ENCODE assay signal across 12 cellular contexts in genomic region chr22:36445158-36445668, GRCh38. TPM values are rescaled to one million over a fixed set of nuclear protein-coding genes. Genes with fewer than 3 reads are reported as not detected.
DNase-seq lines count a peak whose midpoint lies in the region; ATAC-seq and TF ChIP-seq lines count a peak whose summit lies in the region.
"Had no signal": no experiment of that assay in that cellular context is flagged by ENCODE, and none has a peak within 500 bp of the region (broad histone marks: within the 10 kb centered on the region; RNA-seq: fewer than 3 reads in every experiment).

No MANE protein-coding gene starts in this region.

- CTCF ChIA-PET in mammary epithelial cell (lab: Charles Lee; ENCODE audit: low non-redundant PET) = no interaction called here
- CTCF ChIA-PET in activated CD8-positive, alpha-beta memory T cell treated with anti-CD3 and anti-CD28 coated beads, Interleukin-2, amount 10 ng/mL, durations not matched to agents 7 days and 5 days (lab: Charles Lee) = no interaction called here

- H3K9ac ChIP-seq in mammary epithelial cell (ENCODE audit: insufficient read depth, low read length) = no peak overlapping the region
- H3K9ac ChIP-seq: KMS-11 had no signal

- no peak overlapping the region for H3K4me2 ChIP-seq in mammary epithelial cell (ENCODE audit: insufficient read depth, low read depth, low read length)
- H3K4me2 ChIP-seq: KMS-11 had no signal

- no TSS peak for BruUV-seq in mammary epithelial cell (replicated peaks; lab: Mats Ljungman, UMichigan)

- intact Hi-C loops in breast epithelium (cut with DNase I; ENCODE audit: low total_unique reads) (no loop called here), mammary epithelial cell (cut with micrococcal nuclease) (no loop called here), vagina (cut with DNase I) (no loop called here)

- H3K27me3 Mint-ChIP-seq in activated CD8-positive, alpha-beta memory T cell treated with anti-CD3 and anti-CD28 coated beads, Interleukin-2, amount 10 ng/mL, durations not matched to agents 7 days and 5 days = peaks cover 3% of the 10 kb centered on the region

- DNase-seq in breast epithelium (ENCODE audit: low spot score in 2 of 2) = no peak
- DNase-seq in mammary epithelial cell = no peak
- peak; percentile 40 for DNase-seq in dedifferentiated amniotic fluid mesenchymal stem cell (ENCODE audit: extremely low spot score)
- no peak for DNase-seq in lung (ENCODE audit: low spot score)
- DNase-seq in vagina (ENCODE audit: extremely low spot score in 2 of 2) = no peak
- no peak for DNase-seq in activated CD8-positive, alpha-beta memory T cell treated with anti-CD3 and anti-CD28 coated beads, Interleukin-2, amount 10 ng/mL, durations not matched to agents 7 days and 5 days
- no peak for DNase-seq in DMS 273 treated with DMSO at 0.1 percent for 48 hours (lab: John Stamatoyannopoulos, UW)
- DNase-seq: dorsolateral prefrontal cortex; stimulated activated naive CD8-positive, alpha-beta T cell treated with anti-CD3 and anti-CD28 coated beads, Interleukin-15, Interleukin-2, amounts not matched to agents 100 U/mL and 50 U/mL, for 24 hours had no signal

- no peaks in the 10 kb centered on the region for H3K9me3 ChIP-seq in breast epithelium
- H3K9me3 ChIP-seq in mammary epithelial cell (replicated peaks; ENCODE audit: insufficient read depth, low read length) = no peaks in the 10 kb centered on the region
- no peaks in the 10 kb centered on the region for H3K9me3 ChIP-seq in lung (ENCODE audit: control insufficient read depth in 2 of 2, insufficient read depth in 1 of 2, low read length in 1 of 2)
- H3K9me3 ChIP-seq in vagina = no peaks in the 10 kb centered on the region

- no peaks in the 10 kb centered on the region for H3K36me3 Mint-ChIP-seq in activated CD8-positive, alpha-beta memory T cell treated with anti-CD3 and anti-CD28 coated beads, Interleukin-2, amount 10 ng/mL, durations not matched to agents 7 days and 5 days

- in situ Hi-C loops in mammary epithelial cell (cut with MboI; ENCODE audit: low sequenced_read_pairs in 2 of 2) = no loop called here

- no peak overlapping the region for H2AFZ ChIP-seq in mammary epithelial cell (ENCODE audit: low read depth, low read length)

- H3K27me3 ChIP-seq in breast epithelium = no peaks in the 10 kb centered on the region
- H3K27me3 ChIP-seq in mammary epithelial cell (ENCODE audit: insufficient read depth, low read length) = no peaks in the 10 kb centered on the region
- H3K27me3 ChIP-seq in lung (ENCODE audit: control insufficient read depth, insufficient read depth) = no peaks in the 10 kb centered on the region
- H3K27me3 ChIP-seq in vagina = no peaks in the 10 kb centered on the region
- H3K27me3 ChIP-seq: dorsolateral prefrontal cortex had no signal

- H3K9me3 Mint-ChIP-seq in activated CD8-positive, alpha-beta memory T cell treated with anti-CD3 and anti-CD28 coated beads, Interleukin-2, amount 10 ng/mL, durations not matched to agents 7 days and 5 days (ENCODE audit: low read depth) = no peaks in the 10 kb centered on the region
- H3K9me3 Mint-ChIP-seq: neural crest cell had no signal

- 78% methylated on average over 8 of the region's 8 CpGs for WGBS in mammary epithelial cell (ENCODE audit: low coverage, missing lambda C conversion rate)
- 54 to 60% methylated on average over 8 of the region's 8 CpGs for WGBS in lung, 2 donors

- H4K20me1 ChIP-seq in mammary epithelial cell (ENCODE audit: insufficient read depth, low read length) = no peaks in the 10 kb centered on the region

- TF ChIP-seq POLR2A in breast epithelium (IDR thresholded peaks at IDR 0.05) = no peak
- TF ChIP-seq POLR2A in vagina (IDR thresholded peaks at IDR 0.05) = no peak
- no peak for TF ChIP-seq POLR2A in GM18505 (IDR thresholded peaks at IDR 0.05; ENCODE audit: borderline replicate concordance, extremely low read depth, insufficient read depth, insufficient read length)

- H3K79me2 ChIP-seq in mammary epithelial cell (ENCODE audit: insufficient read depth, low read length) = no peaks in the 10 kb centered on the region

- H3K4me1 ChIP-seq in breast epithelium (peaks cover 0 to 13% of the 10 kb centered on the region in 2 donors), mammary epithelial cell (ENCODE audit: insufficient read depth, low read length) (peaks cover 17% of the 10 kb centered on the region), lung (ENCODE audit: control insufficient read depth in 2 of 2, insufficient read depth in 2 of 2, low read length in 2 of 2) (peaks cover 0 to 5% of the 10 kb centered on the region in 2 donors), vagina (peaks cover 31% of the 10 kb centered on the region)

- ATAC-seq in lung (ENCODE audit: insufficient read depth, low FRiP score) (peak; percentile 44), GM18505 (IDR thresholded peaks at IDR 0.05; ENCODE audit: unreplicated experiment) (no peak)
- no peak for ATAC-seq in activated CD8-positive, alpha-beta memory T cell treated with anti-CD3 and anti-CD28 coated beads, Interleukin-2, amount 10 ng/mL, durations not matched to agents 7 days and 5 days
- ATAC-seq: stimulated activated naive CD8-positive, alpha-beta T cell treated with anti-CD3 and anti-CD28 coated beads, Interleukin-15, Interleukin-2, amounts not matched to agents 100 U/mL and 50 U/mL, for 24 hours had no signal

- H3K4me3 ChIP-seq in breast epithelium = no peak overlapping the region
- H3K4me3 ChIP-seq in mammary epithelial cell (replicated peaks in 1 of 3; ENCODE audit: insufficient read depth in 1 of 3, low read depth in 2 of 3, low read length in 3 of 3) = no peak overlapping the region
- no peak overlapping the region for H3K4me3 ChIP-seq in lung
- H3K4me3 ChIP-seq in vagina = no peak overlapping the region
- H3K4me3 ChIP-seq: dorsolateral prefrontal cortex had no signal

- TF ChIP-seq CTCF in breast epithelium (IDR thresholded peaks at IDR 0.05) (no peak), mammary epithelial cell (conservative IDR thresholded peaks at IDR 0.05 in 1 of 2, IDR thresholded peaks at IDR 0.05 in 1 of 2; ENCODE audit: extremely low read depth in 1 of 2, insufficient read depth in 1 of 2, low read depth in 1 of 2, low read length in 2 of 2) (no peak), lung (IDR thresholded peaks at IDR 0.05; ENCODE audit: control extremely low read depth, extremely low read depth) (no peak), vagina (IDR thresholded peaks at IDR 0.05) (no peak)

- dilution Hi-C loops in mammary epithelial cell (cut with HindIII; ENCODE audit: low sequenced_read_pairs) = no loop called here

- H3K27ac ChIP-seq in breast epithelium (peak overlapping the region; percentile 66 to 67), mammary epithelial cell (ENCODE audit: insufficient read depth, low read depth, low read length) (no peak overlapping the region), lung (ENCODE audit: low read depth in 1 of 2, low read length in 1 of 2) (peak overlapping the region in 1 of 2 donors; percentile 63), vagina (peak overlapping the region; percentile 63)
- H3K27ac ChIP-seq: dorsolateral prefrontal cortex, KMS-11 had no signal

- H3K4me1 Mint-ChIP-seq in activated CD8-positive, alpha-beta memory T cell treated with anti-CD3 and anti-CD28 coated beads, Interleukin-2, amount 10 ng/mL, durations not matched to agents 7 days and 5 days = peaks cover 37% of the 10 kb centered on the region

- no peak overlapping the region for H3K4me3 Mint-ChIP-seq in activated CD8-positive, alpha-beta memory T cell treated with anti-CD3 and anti-CD28 coated beads, Interleukin-2, amount 10 ng/mL, durations not matched to agents 7 days and 5 days
- H3K4me3 Mint-ChIP-seq: neural crest cell had no signal

- H3K36me3 ChIP-seq in breast epithelium = no peaks in the 10 kb centered on the region
- H3K36me3 ChIP-seq in mammary epithelial cell (ENCODE audit: insufficient read depth, low read length) = no peaks in the 10 kb centered on the region
- H3K36me3 ChIP-seq in lung (ENCODE audit: control insufficient read depth in 2 of 2, insufficient read depth in 2 of 2, low read length in 2 of 2) = no peaks in the 10 kb centered on the region
- H3K36me3 ChIP-seq in vagina = no peaks in the 10 kb centered on the region

- no peak overlapping the region for H3K27ac Mint-ChIP-seq in activated CD8-positive, alpha-beta memory T cell treated with anti-CD3 and anti-CD28 coated beads, Interleukin-2, amount 10 ng/mL, durations not matched to agents 7 days and 5 days

RNA-seq across cellular contexts. Expression of gene TXN2, which starts 36.2 kb away (rescaled TPM):
- 10 to 100 TPM; 52.3 to 71.1 (median 58.1) TPM for total RNA-seq in breast epithelium
- total RNA-seq in mammary epithelial cell = 10 to 100 TPM; 34.7 to 56.9 TPM
- polyA plus RNA-seq in mammary epithelial cell = 127 TPM
- 136 TPM for polyA minus RNA-seq in mammary epithelial cell
- 10 to 100 TPM; 26.8 to 72.0 TPM for total RNA-seq in lung
- 10 to 100 TPM; 85.8 to 92.2 TPM for polyA plus RNA-seq in lung
- total RNA-seq in vagina = 46.9 TPM
- total RNA-seq in activated CD8-positive, alpha-beta memory T cell treated with anti-CD3 and anti-CD28 coated beads, Interleukin-2, amount 10 ng/mL, durations not matched to agents 7 days and 5 days = 10 to 100 TPM; 78.7 to 82.6 TPM

RNA-seq across cellular contexts. Expression of gene MYH9, which starts 57.4 kb away (rescaled TPM):
- total RNA-seq in breast epithelium (100 to 1,000 TPM; 169 to 392 (median 268) TPM), mammary epithelial cell (1,000 to 10,000 TPM; 1,183 to 1,246 TPM), lung (100 to 1,000 TPM; 398 to 667 TPM), vagina (333 TPM)
- polyA plus RNA-seq in mammary epithelial cell (295 TPM), lung (100 to 1,000 TPM; 184 to 266 TPM)
- 996 TPM for polyA minus RNA-seq in mammary epithelial cell
- total RNA-seq in activated CD8-positive, alpha-beta memory T cell treated with anti-CD3 and anti-CD28 coated beads, Interleukin-2, amount 10 ng/mL, durations not matched to agents 7 days and 5 days = 100 to 1,000 TPM; 695 to 913 TPM
